ENCODE assay signal across 9 cellular contexts in genomic region chr1:66563094-66563800, GRCh38. TPM values are rescaled to one million over a fixed set of nuclear protein-coding genes. Genes with fewer than 3 reads are reported as not detected.
DNase-seq lines count a peak whose midpoint lies in the region; ATAC-seq and TF ChIP-seq lines count a peak whose summit lies in the region.
"Had no signal": no experiment of that assay in that cellular context is flagged by ENCODE, and none has a peak within 500 bp of the region (broad histone marks: within the 10 kb centered on the region; RNA-seq: fewer than 3 reads in every experiment).

No MANE protein-coding gene starts in this region.

- peaks cover 4% of the 10 kb centered on the region; the same call in 1 of the 2 replicates for H3K9me1 ChIP-seq in IMR-90 (ENCODE audit: insufficient read depth, low read length)

- peaks cover 4% of the 10 kb centered on the region; the same call in 1 of the 2 replicates for H4K20me1 ChIP-seq in IMR-90 (ENCODE audit: insufficient read depth, low read length)

- H3K56ac ChIP-seq in IMR-90 (ENCODE audit: extremely low read depth, insufficient read depth, low read length), result peak overlapping the region; percentile 97

- peak overlapping the region; percentile 70 for H2AK9ac ChIP-seq in IMR-90 (replicated peaks; ENCODE audit: low read depth, low read length, poor library complexity)

- peak overlapping the region; percentile 61 for H3K9ac ChIP-seq in IMR-90 (ENCODE audit: low read depth, low read length)

- H3K9me3 ChIP-seq in IMR-90 (ENCODE audit: control insufficient read depth, insufficient read depth, low read length) (no peaks in the 10 kb centered on the region), tibial artery (no peaks in the 10 kb centered on the region)

- peaks cover 10% of the 10 kb centered on the region for H3K36me3 ChIP-seq in IMR-90 (ENCODE audit: control insufficient read depth, insufficient read depth, low read length)
- no peaks in the 10 kb centered on the region for H3K36me3 ChIP-seq in tibial artery

- CTCF ChIA-PET in IMR-90 (lab: Yijun Ruan, JAX), result interaction anchor here (0.5 kb wide), 1 partner anchor 37 kb away, joined by 3 read pairs; no protein-coding TSS in a partner anchor

- no CpG with 5 or more reads among the region's 6 CpGs for WGBS in IMR-90 (ENCODE audit: extremely low coverage in 2 of 2, insufficient read length in 1 of 2), 2 experiments

- POLR2A ChIA-PET in IMR-90 (lab: Charles Lee; ENCODE audit: unreplicated experiment), result interaction anchor here (1.0 to 1.5 kb wide), 3 partner anchors 14 to 23 kb away, joined by 3 read pairs; no protein-coding TSS in a partner anchor

- TSS peak; percentile 93 for BruUV-seq in IMR-90 (replicated peaks; lab: Mats Ljungman, UMichigan)

- TF ChIP-seq CTCF in IMR-90 (conservative IDR thresholded peaks at IDR 0.05; ENCODE audit: low read depth, low read length) (no peak), tibial artery (IDR thresholded peaks at IDR 0.05) (no peak)

- no peaks in the 10 kb centered on the region for H3K27me3 ChIP-seq in IMR-90 (ENCODE audit: control insufficient read depth, insufficient read depth, low read length)
- H3K27me3 ChIP-seq in tibial artery, result no peaks in the 10 kb centered on the region

- intact Hi-C loops in IMR-90 (cut with micrococcal nuclease), result loop anchor here (1.0 to 2.0 kb wide), 2 partner anchors 9 to 28 kb away; partner anchors contain the start of gene SGIP1
- intact Hi-C loops in tibial artery (cut with DNase I; ENCODE audit: low total_unique reads), result no loop called here
- intact Hi-C loops in posterior cingulate gyrus (cut with DNase I), result no loop called here

- peak overlapping the region; percentile 96 for H3K23ac ChIP-seq in IMR-90 (ENCODE audit: low read depth, low read length)

- peak; percentile 91 for TF ChIP-seq POLR2A in IMR-90 (IDR thresholded peaks at IDR 0.05; ENCODE audit: low read depth, low read length)

- peak overlapping the region; percentile 65 for H4K5ac ChIP-seq in IMR-90 (ENCODE audit: low read depth, low read length)

- DNase-seq in IMR-90 (peak; percentile 95), dedifferentiated amniotic fluid mesenchymal stem cell (ENCODE audit: extremely low spot score) (peak; percentile 85), left kidney (ENCODE audit: low read depth, low spot score) (peak; percentile 58), tibial artery (peak in 1 of 2 donors; percentile 28), posterior cingulate gyrus (no peak), NCI-H524 (lab: John Stamatoyannopoulos, UW) (no peak), HuH-7.5 (ENCODE audit: low spot score) (no peak)
- DNase-seq in stimulated activated naive CD4-positive, alpha-beta T cell treated with Interleukin-2 at 50 U/mL for 16 hours (lab: John Stamatoyannopoulos, UW), result no peak
- DNase-seq: T-helper 1 cell had no signal

- H2AFZ ChIP-seq in IMR-90 (replicated peaks; ENCODE audit: low read length, poor library complexity), result no peak overlapping the region

- peak overlapping the region; percentile 95 for H3K14ac ChIP-seq in IMR-90 (replicated peaks; ENCODE audit: low read depth, low read length)

- in situ Hi-C loops in IMR-90 (cut with MboI; ENCODE audit: low sequenced_read_pairs), result no loop called here

- H2BK20ac ChIP-seq in IMR-90 (ENCODE audit: low read depth, low read length), result peak overlapping the region; percentile 99

- peak overlapping the region; percentile 87 for H4K91ac ChIP-seq in IMR-90 (ENCODE audit: insufficient read depth, low read depth, low read length)

- H2AK5ac ChIP-seq in IMR-90 (ENCODE audit: low read depth, low read length), result peak overlapping the region; percentile 98

- peak overlapping the region; percentile 21; the same call in 1 of the 2 replicates for H3K4me3 ChIP-seq in IMR-90 (ENCODE audit: insufficient read depth, low read depth, low read length)
- peak overlapping the region in 1 of 2 donors; percentile 18 for H3K4me3 ChIP-seq in tibial artery

- TF ChIP-seq RAD21 in IMR-90 (IDR thresholded peaks at IDR 0.05; ENCODE audit: low read length), result 0 out of 2 replicates have a peak, but pooled peaks have one; percentile 6

- H3K4me2 ChIP-seq in IMR-90 (ENCODE audit: low read depth, low read length), result peak overlapping the region; percentile 81

- H3K4me1 ChIP-seq in IMR-90 (ENCODE audit: control insufficient read depth, insufficient read depth, low read length), result peaks cover 19% of the 10 kb centered on the region
- H3K4me1 ChIP-seq in tibial artery, result peaks cover 4 to 33% (median 13%) of the 10 kb centered on the region in 4 donors

- H3K18ac ChIP-seq in IMR-90 (ENCODE audit: low read depth, low read length), result peak overlapping the region; percentile 76

- ATAC-seq in IMR-90 (ENCODE audit: low read depth), result peak; percentile 72

- H2BK15ac ChIP-seq in IMR-90 (ENCODE audit: low read depth, low read length), result peak overlapping the region; percentile 69; the same call in 2 of the 3 replicates

- H3K4ac ChIP-seq in IMR-90 (ENCODE audit: low read depth, low read length), result peak overlapping the region; percentile 96

- H2BK120ac ChIP-seq in IMR-90 (ENCODE audit: low read depth, low read length), result peak overlapping the region; percentile 97

- peaks cover 3 to 57% of the 10 kb centered on the region in 2 experiments; a peak in 2 of 4 replicates for H3K79me1 ChIP-seq in IMR-90 (ENCODE audit: low read depth in 1 of 2, low read length in 2 of 2)

- H3K27ac ChIP-seq in IMR-90 (ENCODE audit: insufficient read depth, low read length) (peak overlapping the region; percentile 88), tibial artery (peak overlapping the region; percentile 64 to 65)

- peak overlapping the region; percentile 43 to 96 for H4K8ac ChIP-seq in IMR-90 (ENCODE audit: low read depth in 2 of 2, low read length in 2 of 2)

- peak overlapping the region; percentile 96 for H2BK5ac ChIP-seq in IMR-90 (ENCODE audit: low read depth, low read length, poor library complexity, severe bottlenecking)

- dilution Hi-C loops in IMR-90 (cut with HindIII; ENCODE audit: low sequenced_read_pairs, unreplicated experiment), result no loop called here

TF ChIP-seq in IMR-90, 13 proteins besides CTCF, POLR2A, EP300 and RAD21:
- TF ChIP-seq BHLHE40 (IDR thresholded peaks at IDR 0.05; ENCODE audit: low read depth, low read length) (0 out of 2 replicates have a peak, but pooled peaks have one; percentile 11), RCOR1 (IDR thresholded peaks at IDR 0.05; ENCODE audit: insufficient replicate concordance, low read length) (no peak), MAFK (IDR thresholded peaks at IDR 0.05; ENCODE audit: low read depth, low read length) (no peak), SMC3 (IDR thresholded peaks at IDR 0.05; ENCODE audit: low read depth, low read length) (no peak), RFX5 (IDR thresholded peaks at IDR 0.05; ENCODE audit: low read depth, low read length) (no peak), MAZ (IDR thresholded peaks at IDR 0.05; ENCODE audit: borderline replicate concordance, low read depth, low read length) (no peak; the same call in 1 of the 2 replicates), CEBPB (IDR thresholded peaks at IDR 0.05; ENCODE audit: low read depth, low read length) (no peak), MXI1 (IDR thresholded peaks at IDR 0.05; ENCODE audit: borderline replicate concordance, low read depth, low read length) (no peak), CHD1 (IDR thresholded peaks at IDR 0.05; ENCODE audit: low read depth, low read length) (peak; percentile 50; the same call in 1 of the 2 replicates), NFE2L2 (IDR thresholded peaks at IDR 0.05; ENCODE audit: low read depth, low read length) (no peak), FOS (IDR thresholded peaks at IDR 0.05; ENCODE audit: low read depth, low read length) (no peak; the same call in 1 of the 2 replicates)
- TF ChIP-seq, protein P1, sequence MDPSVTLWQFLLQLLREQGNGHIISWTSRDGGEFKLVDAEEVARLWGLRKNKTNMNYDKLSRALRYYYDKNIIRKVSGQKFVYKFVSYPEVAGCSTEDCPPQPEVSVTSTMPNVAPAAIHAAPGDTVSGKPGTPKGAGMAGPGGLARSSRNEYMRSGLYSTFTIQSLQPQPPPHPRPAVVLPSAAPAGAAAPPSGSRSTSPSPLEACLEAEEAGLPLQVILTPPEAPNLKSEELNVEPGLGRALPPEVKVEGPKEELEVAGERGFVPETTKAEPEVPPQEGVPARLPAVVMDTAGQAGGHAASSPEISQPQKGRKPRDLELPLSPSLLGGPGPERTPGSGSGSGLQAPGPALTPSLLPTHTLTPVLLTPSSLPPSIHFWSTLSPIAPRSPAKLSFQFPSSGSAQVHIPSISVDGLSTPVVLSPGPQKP (IDR thresholded peaks at IDR 0.05; ENCODE audit: borderline replicate concordance, low read depth, low read length), result no peak
- TF ChIP-seq, protein P2, sequence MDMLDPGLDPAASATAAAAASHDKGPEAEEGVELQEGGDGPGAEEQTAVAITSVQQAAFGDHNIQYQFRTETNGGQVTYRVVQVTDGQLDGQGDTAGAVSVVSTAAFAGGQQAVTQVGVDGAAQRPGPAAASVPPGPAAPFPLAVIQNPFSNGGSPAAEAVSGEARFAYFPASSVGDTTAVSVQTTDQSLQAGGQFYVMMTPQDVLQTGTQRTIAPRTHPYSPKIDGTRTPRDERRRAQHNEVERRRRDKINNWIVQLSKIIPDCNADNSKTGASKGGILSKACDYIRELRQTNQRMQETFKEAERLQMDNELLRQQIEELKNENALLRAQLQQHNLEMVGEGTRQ (IDR thresholded peaks at IDR 0.05; ENCODE audit: low read depth, low read length), result no peak

RNA-seq across cellular contexts. Expression of gene SGIP1, which starts 29.3 kb away (rescaled TPM):
- 27.1 and 43.6 TPM in 2 replicates for total RNA-seq in IMR-90 (2012; rRNA removed)
- 40.7 and 42.7 TPM in 2 replicates for polyA plus RNA-seq in IMR-90 (2012; rRNA removed)
- polyA plus RNA-seq in IMR-90 (2012; cell fraction: cytosol; rRNA removed), result 8.9 and 10.9 TPM in 2 replicates
- 69.0 and 361 TPM in 2 replicates for polyA plus RNA-seq in IMR-90 (2012; cell fraction: nucleus; rRNA removed; ENCODE audit: low replicate concordance)

Comparison
In these comparisons a context has a peak if more than half of its experiments do, and no peak if none do; other contexts are left out.
1. DNase-seq: peak in IMR-90 (single experiment), dedifferentiated amniotic fluid mesenchymal stem cell (single experiment) and left kidney (single experiment); none in posterior cingulate gyrus (0 of 10), NCI-H524 (0 of 2), stimulated activated naive CD4-positive, alpha-beta T cell treated with Interleukin-2 at 50 U/mL for 16 hours (single experiment) and HuH-7.5 (single experiment).